8 cellular contexts compared by ENCODE assay signal in genomic region chr11:3865388-3866193, GRCh38. TPM values are rescaled to one million over a fixed set of nuclear protein-coding genes. Genes with fewer than 3 reads are reported as not detected.
DNase-seq lines count a peak whose midpoint lies in the region; ATAC-seq, FAIRE-seq and TF ChIP-seq lines count a peak whose summit lies in the region.

No MANE protein-coding gene starts in this region.

- WGBS in small intestine, 3 donors = 44 to 56% (median 54%) methylated on average over 3 of the region's 3 CpGs

- H3K27me3 ChIP-seq in RWPE2 (ENCODE audit: insufficient read depth, poor library complexity, severe bottlenecking) = no peaks in the 10 kb centered on the region
- H3K27me3 ChIP-seq in small intestine (ENCODE audit: control insufficient read depth in 2 of 2, insufficient read depth in 2 of 2, low read length in 2 of 2) = no peaks in the 10 kb centered on the region

- TF ChIP-seq CTCF in RWPE2 (IDR thresholded peaks at IDR 0.05; ENCODE audit: poor library complexity, severe bottlenecking) = no peak
- no peak for TF ChIP-seq CTCF in fibroblast of mammary gland (conservative IDR thresholded peaks at IDR 0.05; ENCODE audit: control insufficient read depth, insufficient read depth, low read depth, low read length)

- no peak for FAIRE-seq in small intestine (lab: Jason Lieb, UNC)

- ATAC-seq in RWPE2 (ENCODE audit: low read depth) (peak; percentile 74), HG03469 (IDR thresholded peaks at IDR 0.05; ENCODE audit: unreplicated experiment) (no peak), GM18520 (IDR thresholded peaks at IDR 0.05; ENCODE audit: unreplicated experiment) (no peak), HG03378 (IDR thresholded peaks at IDR 0.05; ENCODE audit: unreplicated experiment) (no peak)

- H3K36me3 ChIP-seq in RWPE2 (ENCODE audit: low read depth) = no peaks in the 10 kb centered on the region
- no peaks in the 10 kb centered on the region for H3K36me3 ChIP-seq in small intestine (ENCODE audit: control insufficient read depth in 2 of 2, insufficient read depth in 2 of 2, low read length in 2 of 2)

- H3K27ac ChIP-seq in RWPE2 (ENCODE audit: poor library complexity, severe bottlenecking) (peak overlapping the region; percentile 35), small intestine (ENCODE audit: low read depth in 1 of 2, low read length in 1 of 2) (peak overlapping the region; percentile 16 to 66)

- H3K4me3 ChIP-seq in RWPE2 (ENCODE audit: severe bottlenecking) (no peak overlapping the region), fibroblast of mammary gland (ENCODE audit: control insufficient read depth, low read depth, low read length) (no peak overlapping the region), small intestine (ENCODE audit: low read depth in 1 of 2, low read length in 2 of 2) (no peak overlapping the region)

- H3K4me1 ChIP-seq in RWPE2 (ENCODE audit: insufficient read depth, poor library complexity, severe bottlenecking) = peaks cover 11% of the 10 kb centered on the region
- peaks cover 14 to 46% of the 10 kb centered on the region in 2 donors for H3K4me1 ChIP-seq in small intestine (ENCODE audit: control insufficient read depth in 2 of 2, insufficient read depth in 1 of 2, low read depth in 1 of 2, low read length in 1 of 2)

- H3K9me3 ChIP-seq in RWPE2 (ENCODE audit: severe bottlenecking) (no peaks in the 10 kb centered on the region), small intestine (ENCODE audit: control insufficient read depth, low read depth) (no peaks in the 10 kb centered on the region)

- peak; percentile 49 for DNase-seq in SIG-M5 treated with dmso at 0.1 percent for 504 hours (lab: John Stamatoyannopoulos, UW; ENCODE audit: unreplicated experiment)
- DNase-seq in SIG-M5 (lab: John Stamatoyannopoulos, UW) = no peak
- DNase-seq in RWPE2 (ENCODE audit: low spot score) = no peak
- peak; percentile 55 for DNase-seq in fibroblast of mammary gland (ENCODE audit: low read depth)
- no peak for DNase-seq in small intestine

RNA-seq across cellular contexts. Expression of gene STIM1, which starts 10.1 kb away (rescaled TPM):
- 10 to 100 TPM in 1 of 3 donors, 1 to 10 TPM in 2; 5.6 to 27.9 (median 7.3) TPM for polyA plus RNA-seq in small intestine

RNA-seq across cellular contexts. Expression of gene RHOG, which starts 24.8 kb away (rescaled TPM):
- polyA plus RNA-seq in small intestine = 100 to 1,000 TPM in 1 of 3 donors, 10 to 100 TPM in 2; 62.1 to 114 (median 86.6) TPM

RNA-seq across cellular contexts. Expression of gene PGAP2, which starts 57.2 kb away (rescaled TPM):
- polyA plus RNA-seq in small intestine = 10 to 100 TPM; 18.9 to 26.2 (median 22.1) TPM

Comparison
In these comparisons a context has a peak if more than half of its experiments do, and no peak if none do; other contexts are left out.
1. DNase-seq: peak in SIG-M5 treated with dmso at 0.1 percent for 504 hours (single experiment) and fibroblast of mammary gland (single experiment); none in SIG-M5 (single experiment), RWPE2 (single experiment) and small intestine (single experiment).